Comparison of ENCODE assay signal across 8 cellular contexts in genomic region chr5:37840036-37840909, GRCh38. TPM values are rescaled to one million over a fixed set of nuclear protein-coding genes. Genes with fewer than 3 reads are reported as not detected.
DNase-seq lines count a peak whose midpoint lies in the region; ATAC-seq and TF ChIP-seq lines count a peak whose summit lies in the region.

Gene GDNF (minus strand): TSS chr5:37840041. CDS start chr5:37834796, 5,245 bp downstream.

- DNase-seq in activated T-cell treated with anti-CD3 and anti-CD28 coated beads, Interleukin-2, amount 50 U/mL, for 24 hours, result no peak
- DNase-seq in activated T-cell treated with anti-CD3 and anti-CD28 coated beads for 4 hours (no peak), SJSA1 (ENCODE audit: low read depth in 1 of 2, low spot score in 2 of 2) (peak; percentile 85 to 90), fibroblast of pulmonary artery (ENCODE audit: low read depth) (peak; percentile 40), neural progenitor cell (ENCODE audit: low spot score) (peak; percentile 70)
- DNase-seq in stimulated activated CD4-positive, alpha-beta T cell treated with anti-CD3 and anti-CD28 coated beads, Interleukin-4, amount 100 ng/mL, for 1 hour, result no peak

- H3K4me3 ChIP-seq in SJSA1 (peak within 1 kb of the TSS; percentile 89), fibroblast of pulmonary artery (replicated peaks; ENCODE audit: low read depth, low read length) (peak within 1 kb of the TSS; percentile 45), neural progenitor cell (peak within 1 kb of the TSS; percentile 49)

- H3K27me3 ChIP-seq in SJSA1 (replicated peaks) (no peaks in the 10 kb centered on the region), neural progenitor cell (peaks cover 86% of the 10 kb centered on the region)

- H3K27ac Mint-ChIP-seq in activated T-cell treated with anti-CD3 and anti-CD28 coated beads, Interleukin-2, amount 50 U/mL, for 24 hours, result no peak within 1 kb of the TSS
- no peak within 1 kb of the TSS for H3K27ac Mint-ChIP-seq in neural progenitor cell

- peak within 1 kb of the TSS; percentile 84 for H3K4me2 ChIP-seq in neural progenitor cell

- peak within 1 kb of the TSS; percentile 78 for H3K27ac ChIP-seq in SJSA1
- H3K27ac ChIP-seq in neural progenitor cell, result no peak within 1 kb of the TSS

- peak within 1 kb of the TSS; percentile 69 for H2AFZ ChIP-seq in neural progenitor cell (replicated peaks)

- H3K9ac ChIP-seq in neural progenitor cell, result no peak within 1 kb of the TSS

- no peaks in the 10 kb centered on the region for H3K9me3 Mint-ChIP-seq in activated T-cell treated with anti-CD3 and anti-CD28 coated beads, Interleukin-2, amount 50 U/mL, for 24 hours
- peaks cover 2% of the 10 kb centered on the region for H3K9me3 Mint-ChIP-seq in neural progenitor cell

- TF ChIP-seq CTCF in fibroblast of pulmonary artery (IDR thresholded peaks at IDR 0.05; ENCODE audit: low read length, missing control alignments), result no peak
- TF ChIP-seq CTCF in neural progenitor cell (IDR thresholded peaks at IDR 0.05), result peak; percentile 28

- peaks cover 17% of the 10 kb centered on the region for H3F3A ChIP-seq in neural progenitor cell (ENCODE audit: low read depth)

- H3K27me3 Mint-ChIP-seq in activated T-cell treated with anti-CD3 and anti-CD28 coated beads, Interleukin-2, amount 50 U/mL, for 24 hours, result peaks cover 79% of the 10 kb centered on the region
- peaks cover 54% of the 10 kb centered on the region for H3K27me3 Mint-ChIP-seq in neural progenitor cell (ENCODE audit: insufficient read depth, low read depth)

- peaks cover 31% of the 10 kb centered on the region for H3K4me1 Mint-ChIP-seq in activated T-cell treated with anti-CD3 and anti-CD28 coated beads, Interleukin-2, amount 50 U/mL, for 24 hours (ENCODE audit: low read depth)
- H3K4me1 Mint-ChIP-seq in neural progenitor cell, result peaks cover 33% of the 10 kb centered on the region

- H4K20me1 ChIP-seq in neural progenitor cell (ENCODE audit: low read depth), result peaks cover 15% of the 10 kb centered on the region

- H3K36me3 ChIP-seq in SJSA1, result peaks cover 34% of the 10 kb centered on the region; the same call in 1 of the 2 replicates
- H3K36me3 ChIP-seq in neural progenitor cell, result no peaks in the 10 kb centered on the region

- no peaks in the 10 kb centered on the region for H3K79me2 ChIP-seq in neural progenitor cell (ENCODE audit: low read depth)

- ATAC-seq in HG03460 (IDR thresholded peaks at IDR 0.05; ENCODE audit: unreplicated experiment), result no peak
- no peak for ATAC-seq in GM18520 (IDR thresholded peaks at IDR 0.05; ENCODE audit: unreplicated experiment)

- H3K9me3 ChIP-seq in SJSA1 (replicated peaks) (peaks cover 6% of the 10 kb centered on the region), neural progenitor cell (ENCODE audit: low read depth) (no peaks in the 10 kb centered on the region)

- peaks cover 27% of the 10 kb centered on the region for H3K4me1 ChIP-seq in SJSA1 (replicated peaks)
- peaks cover 16% of the 10 kb centered on the region for H3K4me1 ChIP-seq in neural progenitor cell

- no peaks in the 10 kb centered on the region for H3K36me3 Mint-ChIP-seq in activated T-cell treated with anti-CD3 and anti-CD28 coated beads, Interleukin-2, amount 50 U/mL, for 24 hours (ENCODE audit: low read depth)
- no peaks in the 10 kb centered on the region for H3K36me3 Mint-ChIP-seq in neural progenitor cell

- H3K4me3 Mint-ChIP-seq in activated T-cell treated with anti-CD3 and anti-CD28 coated beads, Interleukin-2, amount 50 U/mL, for 24 hours, result peak within 1 kb of the TSS; percentile 6
- H3K4me3 Mint-ChIP-seq in neural progenitor cell, result peak within 1 kb of the TSS; percentile 85

RNA-seq across cellular contexts. Expression of gene GDNF, which starts in this region (rescaled TPM):
- 2.9 and 5.8 TPM in 2 replicates for total RNA-seq in SJSA1 (2014; rRNA removed; shearing (Covaris generic))
- 0.09 TPM in 1 of 2 replicates, not detected in the other for total RNA-seq in neural progenitor cell (ENCODE audit: low replicate concordance)

Comparison
In these comparisons a context has a peak if more than half of its experiments do, and no peak if none do; other contexts are left out.
1. Peak in DNase-seq, H3K4me3 ChIP-seq and H3K4me2 ChIP-seq in neural progenitor cell; RNA of the gene not detected or under 1 TPM.
2. DNase-seq: peak in SJSA1 (2 of 2) and fibroblast of pulmonary artery (single experiment); none in activated T-cell treated with anti-CD3 and anti-CD28 coated beads, Interleukin-2, amount 50 U/mL, for 24 hours (single experiment), activated T-cell treated with anti-CD3 and anti-CD28 coated beads for 4 hours (single experiment) and stimulated activated CD4-positive, alpha-beta T cell treated with anti-CD3 and anti-CD28 coated beads, Interleukin-4, amount 100 ng/mL, for 1 hour (single experiment).
3. Peak in every context shown above with its lines, with median percentiles within 50 percentile points of each other: H3K4me3 ChIP-seq.